Comparison of ENCODE assay signal across 8 cellular contexts in genomic region chr9:75866273-75866871, GRCh38. TPM values are rescaled to one million over a fixed set of nuclear protein-coding genes. Genes with fewer than 3 reads are reported as not detected.
DNase-seq lines count a peak whose midpoint lies in the region; ATAC-seq, FAIRE-seq and TF ChIP-seq lines count a peak whose summit lies in the region.

No MANE protein-coding gene starts in this region.

- H4K20me1 ChIP-seq in OCI-LY7 (ENCODE audit: insufficient read depth, low read length) (no peaks in the 10 kb centered on the region), GM12878 (ENCODE audit: control insufficient read depth, insufficient read depth) (no peaks in the 10 kb centered on the region), keratinocyte (ENCODE audit: control insufficient read depth, extremely low read depth, insufficient read depth, low read length) (no peaks in the 10 kb centered on the region)

- no peak overlapping the region for H3K4me2 ChIP-seq in OCI-LY7 (ENCODE audit: low read length)
- no peak overlapping the region for H3K4me2 ChIP-seq in GM12878 (ENCODE audit: control insufficient read depth, insufficient read depth)
- H3K4me2 ChIP-seq in keratinocyte (ENCODE audit: control insufficient read depth, extremely low read depth, insufficient read depth, low read depth, low read length) = no peak overlapping the region

- no peaks in the 10 kb centered on the region for H3K36me3 Mint-ChIP-seq in activated T-helper 2 cell treated with anti-CD3 and anti-CD28 coated beads, Interferon-gamma antibody, Interleukin-2, Interleukin-4, amounts not matched to agents 10 μg/mL and 5 μg/mL and 100 μg/mL, durations not matched to agents 14 hours and 24 hours and 36 hours (ENCODE audit: low read depth)

- peaks cover 5% of the 10 kb centered on the region for H3K27me3 Mint-ChIP-seq in activated T-helper 2 cell treated with anti-CD3 and anti-CD28 coated beads, Interferon-gamma antibody, Interleukin-2, Interleukin-4, amounts not matched to agents 10 μg/mL and 5 μg/mL and 100 μg/mL, durations not matched to agents 14 hours and 24 hours and 36 hours (ENCODE audit: low read depth)

- ATAC-seq in HG02870 (IDR thresholded peaks at IDR 0.05; ENCODE audit: unreplicated experiment) (peak; percentile 54), GM12878 (peak; percentile 76)

- no peaks in the 10 kb centered on the region for H3K9me2 ChIP-seq in OCI-LY7 (ENCODE audit: insufficient read depth, low read length)

- H3K27me3 ChIP-seq in GM12878 (replicated peaks in 1 of 2; ENCODE audit: control insufficient read depth in 2 of 2, insufficient read depth in 2 of 2, low read length in 1 of 2) (no peaks in the 10 kb centered on the region; a peak in 1 of 4 replicates), keratinocyte (ENCODE audit: control insufficient read depth, extremely low read depth, insufficient read depth, low read length) (no peaks in the 10 kb centered on the region)

- TF ChIP-seq EP300 in GM12878 (IDR thresholded peaks at IDR 0.05; ENCODE audit: borderline replicate concordance in 1 of 2, control insufficient read depth in 1 of 2, low read depth in 2 of 2, low read length in 2 of 2) = no peak

- peak; percentile 13 for DNase-seq in activated T-cell treated with anti-CD3 and anti-CD28 coated beads for 1 hour (ENCODE audit: low read depth)
- no peak for DNase-seq in activated T-cell treated with anti-CD3 and anti-CD28 coated beads, Interleukin-2, amount 50 U/mL, for 1 hour
- peak; percentile 61 for DNase-seq in OCI-LY7 (ENCODE audit: low spot score)
- DNase-seq in GM12878 (ENCODE audit: low read depth, low spot score) = no peak
- no peak for DNase-seq in keratinocyte (ENCODE audit: low read depth, low spot score)
- peak; percentile 4 for DNase-seq in stimulated activated CD8-positive, alpha-beta memory T cell treated with anti-CD3 and anti-CD28 coated beads, Interleukin-4, amount 100 ng/mL, for 24 hours (ENCODE audit: low read depth)
- DNase-seq in activated T-helper 2 cell treated with anti-CD3 and anti-CD28 coated beads, Interferon-gamma antibody, Interleukin-2, Interleukin-4, amounts not matched to agents 10 μg/mL and 5 μg/mL and 100 μg/mL, durations not matched to agents 14 hours and 24 hours and 36 hours (ENCODE audit: low spot score) = no peak

- H2AFZ ChIP-seq in OCI-LY7 (ENCODE audit: low read length) (no peak overlapping the region), GM12878 (ENCODE audit: control insufficient read depth, low read depth, low read length) (no peak overlapping the region), keratinocyte (ENCODE audit: control insufficient read depth, low read length) (no peak overlapping the region)

- POLR2A ChIA-PET in OCI-LY7 (lab: Charles Lee) = interaction anchor here (0.7 kb wide), 2 partner anchors 8 to 605 kb away, joined by 3 read pairs; no protein-coding TSS in a partner anchor
- POLR2A ChIA-PET in GM12878 (lab: Charles Lee) = no interaction called here

- no peak overlapping the region for H3K27ac ChIP-seq in OCI-LY7 (ENCODE audit: low read depth, low read length, poor library complexity, severe bottlenecking)
- H3K27ac ChIP-seq in GM12878 (ENCODE audit: control insufficient read depth, insufficient read depth) = no peak overlapping the region
- H3K27ac ChIP-seq in keratinocyte (ENCODE audit: control insufficient read depth, insufficient read depth, low read length) = no peak overlapping the region

- 0% methylated on average over 2 of the region's 2 CpGs for WGBS in GM12878 (ENCODE audit: insufficient coverage, insufficient replicate concordance, low lambda C conversion rate, missing lambda C conversion rate)

- no peak for TF ChIP-seq POLR2A in GM12878 (IDR thresholded peaks at IDR 0.05; ENCODE audit: low read depth, low read length)

- no peak overlapping the region for H3K9ac ChIP-seq in GM12878 (ENCODE audit: control insufficient read depth, insufficient read depth, low read length)
- H3K9ac ChIP-seq in keratinocyte (ENCODE audit: control insufficient read depth, extremely low read depth, insufficient read depth, low read length) = no peak overlapping the region

- FAIRE-seq in GM12878 (lab: Jason Lieb, UNC) = no peak
- no peak for FAIRE-seq in keratinocyte (lab: Jason Lieb, UNC)

- H3K9me3 ChIP-seq in OCI-LY7 (ENCODE audit: low read length) (no peaks in the 10 kb centered on the region), GM12878 (replicated peaks; ENCODE audit: control insufficient read depth, insufficient read depth, low read length) (no peaks in the 10 kb centered on the region), keratinocyte (ENCODE audit: control insufficient read depth, low read depth, low read length) (no peaks in the 10 kb centered on the region)

- no peak overlapping the region for H3K27ac Mint-ChIP-seq in activated T-helper 2 cell treated with anti-CD3 and anti-CD28 coated beads, Interferon-gamma antibody, Interleukin-2, Interleukin-4, amounts not matched to agents 10 μg/mL and 5 μg/mL and 100 μg/mL, durations not matched to agents 14 hours and 24 hours and 36 hours

- no peaks in the 10 kb centered on the region for H3K9me3 Mint-ChIP-seq in activated T-helper 2 cell treated with anti-CD3 and anti-CD28 coated beads, Interferon-gamma antibody, Interleukin-2, Interleukin-4, amounts not matched to agents 10 μg/mL and 5 μg/mL and 100 μg/mL, durations not matched to agents 14 hours and 24 hours and 36 hours

- H3K79me2 ChIP-seq in OCI-LY7 (ENCODE audit: insufficient read depth, low read depth, low read length) (no peaks in the 10 kb centered on the region), GM12878 (ENCODE audit: control insufficient read depth, insufficient read depth, low read length) (no peaks in the 10 kb centered on the region), keratinocyte (ENCODE audit: control insufficient read depth, insufficient read depth, low read length) (no peaks in the 10 kb centered on the region)

- H3K4me1 ChIP-seq in OCI-LY7 (ENCODE audit: insufficient read depth, low read length, poor library complexity, severe bottlenecking) (no peaks in the 10 kb centered on the region), GM12878 (ENCODE audit: control insufficient read depth, insufficient read depth, low read length) (no peaks in the 10 kb centered on the region), keratinocyte (ENCODE audit: control insufficient read depth, extremely low read depth, insufficient read depth, low read length) (no peaks in the 10 kb centered on the region)

- dilution Hi-C loops in keratinocyte (cut with MboI; ENCODE audit: extremely low pct_ligation_motif_present, low sequenced_read_pairs) = no loop called here

- in situ Hi-C loops in GM12878 (cut with MboI) = no loop called here

- no peak overlapping the region for H3K4me3 ChIP-seq in OCI-LY7 (ENCODE audit: low read depth, low read length, poor library complexity, severe bottlenecking)
- no peak overlapping the region for H3K4me3 ChIP-seq in GM12878
- no peak overlapping the region for H3K4me3 ChIP-seq in keratinocyte (ENCODE audit: control insufficient read depth in 2 of 3, extremely low read depth in 1 of 3, insufficient read depth in 2 of 3, low read depth in 1 of 3, low read length in 3 of 3)

- intact Hi-C loops in OCI-LY7 (cut with micrococcal nuclease; ENCODE audit: unreplicated experiment) = no loop called here
- intact Hi-C loops in GM12878 (cut with micrococcal nuclease; ENCODE audit: unreplicated experiment) = loop anchor here (1.0 to 10.0 kb wide), 4 partner anchors 372 to 669 kb away; no protein-coding TSS in a partner anchor
- intact Hi-C loops in activated T-helper 2 cell treated with anti-CD3 and anti-CD28 coated beads, Interferon-gamma antibody, Interleukin-2, Interleukin-4, amounts not matched to agents 10 μg/mL and 5 μg/mL and 100 μg/mL, durations not matched to agents 14 hours and 24 hours and 36 hours (cut with micrococcal nuclease) = no loop called here

- SMC1A ChIA-PET in GM12878 (lab: Charles Lee; ENCODE audit: uncharacterized antibody, unreplicated experiment) = interaction anchor here (0.6 to 2.5 kb wide), 6 partner anchors 9 to 665 kb away, joined by 3 to 13 read pairs (median 4); no protein-coding TSS in a partner anchor

- H3K4me3 Mint-ChIP-seq in activated T-helper 2 cell treated with anti-CD3 and anti-CD28 coated beads, Interferon-gamma antibody, Interleukin-2, Interleukin-4, amounts not matched to agents 10 μg/mL and 5 μg/mL and 100 μg/mL, durations not matched to agents 14 hours and 24 hours and 36 hours (ENCODE audit: low read depth) = no peak overlapping the region

- no peaks in the 10 kb centered on the region for H3K9me1 ChIP-seq in keratinocyte (ENCODE audit: control insufficient read depth, extremely low read depth, insufficient read depth, low read length)

- H3K4me1 Mint-ChIP-seq in activated T-helper 2 cell treated with anti-CD3 and anti-CD28 coated beads, Interferon-gamma antibody, Interleukin-2, Interleukin-4, amounts not matched to agents 10 μg/mL and 5 μg/mL and 100 μg/mL, durations not matched to agents 14 hours and 24 hours and 36 hours (ENCODE audit: low read depth) = no peaks in the 10 kb centered on the region

- RAD21 ChIA-PET in GM12878 (lab: Charles Lee; ENCODE audit: unreplicated experiment) = interaction anchor here (0.7 to 1.3 kb wide), 8 partner anchors 11 to 1093 kb away, joined by 3 to 6 read pairs (median 4); no protein-coding TSS in a partner anchor

- TF ChIP-seq CTCF in OCI-LY7 (conservative IDR thresholded peaks at IDR 0.05; ENCODE audit: low read length) (peak; percentile 92), GM12878 (IDR thresholded peaks at IDR 0.05 in 2 of 3, conservative IDR thresholded peaks at IDR 0.05 in 1 of 3; ENCODE audit: control insufficient read depth in 2 of 3, extremely low read depth in 1 of 3, insufficient read depth in 1 of 3, low read depth in 3 of 3, low read length in 3 of 3) (peak; percentile 55 to 63 (median 58); a peak in 5 of 6 replicates), keratinocyte (optimal IDR thresholded peaks at IDR 0.05 in 1 of 3, IDR thresholded peaks at IDR 0.05 in 1 of 3, conservative IDR thresholded peaks at IDR 0.05 in 1 of 3; ENCODE audit: extremely low read depth in 1 of 3, insufficient read depth in 2 of 3, low read length in 3 of 3) (peak in 2 of 3 experiments; percentile 49 to 62)

- CTCF ChIA-PET in OCI-LY7 (lab: Charles Lee; ENCODE audit: unreplicated experiment) = no interaction called here
- CTCF ChIA-PET in GM12878 (lab: Yijun Ruan, JAX) = interaction anchor here (0.6 to 1.5 kb wide), 20 partner anchors 9 to 1093 kb away, joined by 3 to 8 read pairs (median 4); no protein-coding TSS in a partner anchor

- BruUV-seq in OCI-LY7 (replicated peaks; lab: Mats Ljungman, UMichigan) (no TSS peak), GM12878 (replicated peaks; lab: Mats Ljungman, UMichigan) (no TSS peak)

- H3K36me3 ChIP-seq in OCI-LY7 (ENCODE audit: insufficient read depth, low read length) (no peaks in the 10 kb centered on the region), GM12878 (ENCODE audit: control insufficient read depth in 2 of 2, insufficient read depth in 2 of 2, low read length in 1 of 2) (no peaks in the 10 kb centered on the region), keratinocyte (ENCODE audit: control insufficient read depth in 2 of 2, extremely low read depth in 1 of 2, insufficient read depth in 2 of 2, low read length in 2 of 2) (no peaks in the 10 kb centered on the region)

- peak; percentile 72 for TF ChIP-seq RAD21 in GM12878 (IDR thresholded peaks at IDR 0.05; ENCODE audit: insufficient read depth, low read depth, low read length)

RNA-seq across cellular contexts. Expression of gene PCSK5, which starts 24.1 kb away (rescaled TPM):
- not detected in 2 replicates for total RNA-seq in OCI-LY7 (2014; rRNA removed; shearing (Covaris generic))
- total RNA-seq in OCI-LY7 (2022) = 0.76 and 1.1 TPM in 2 replicates
- total RNA-seq in GM12878 (2013; cell fraction: nucleolus; rRNA removed) = not detected in 2 replicates
- 0.06 TPM in 1 of 2 replicates, not detected in the other for total RNA-seq in GM12878 (2014; rRNA removed)
- 0.04 TPM in 1 of 2 replicates, not detected in the other for total RNA-seq in GM12878 (2014; rRNA removed; fragmentation: Illumina TruSeq; extraction: Trizol)
- total RNA-seq in GM12878 (2021) = 0.11 and 0.13 TPM in 2 replicates
- not detected for polyA plus RNA-seq in GM12878 (2011; ENCODE audit: low read depth)
- polyA plus RNA-seq in GM12878 (2011; rRNA removed) = 0.04 TPM in 1 of 2 replicates, not detected in the other
- polyA plus RNA-seq in GM12878 (2011; cell fraction: cytosol; rRNA removed) = 0.02 TPM in 1 of 2 replicates, not detected in the other
- not detected in 2 replicates for polyA plus RNA-seq in GM12878 (2011; cell fraction: nucleus; rRNA removed)
- polyA plus RNA-seq in GM12878 (2012) = not detected in 2 replicates
- polyA plus RNA-seq in GM12878 (2014; fragmentation: Illumina TruSeq; extraction: Trizol) = 0.01 TPM in 1 of 2 replicates, not detected in the other
- under 1 TPM in 1 of 2 experiments, not detected in 1; 0.04 TPM for polyA plus RNA-seq in GM12878 (2014; fragmentation: Nextera tagmentation; extraction: Ambion mirVana)
- 0.04 TPM in 1 of 2 replicates, not detected in the other for polyA plus RNA-seq in GM12878 (2014; rRNA removed)
- polyA plus RNA-seq in GM12878 (2016; fragmentation: Nextera tagmentation; extraction: Ambion mirVana) = under 1 TPM in 1 of 2 experiments, not detected in 1; 0.12 TPM
- polyA minus RNA-seq in GM12878 (2011; rRNA and poly(A)+ RNA removed) = not detected in 2 replicates
- not detected in 2 replicates for polyA minus RNA-seq in GM12878 (2011; cell fraction: cytosol; rRNA and poly(A)+ RNA removed)
- polyA minus RNA-seq in GM12878 (2011; cell fraction: nucleus; rRNA and poly(A)+ RNA removed) = not detected in 2 replicates
- 1.5 to 2.4 TPM (median 1.9 TPM) in 3 replicates for polyA plus RNA-seq in keratinocyte
- polyA plus RNA-seq in keratinocyte (2011; ENCODE audit: low read depth) = 0.91 TPM
- polyA plus RNA-seq in keratinocyte (2011; cell fraction: cytosol; rRNA removed) = 0.53 and 0.84 TPM in 2 replicates
- 4.2 and 4.7 TPM in 2 replicates for polyA plus RNA-seq in keratinocyte (2011; cell fraction: nucleus; rRNA removed)
- polyA plus RNA-seq in keratinocyte (2012; ENCODE audit: low replicate concordance) = 1.3 and 2.1 TPM in 2 replicates
- 5.2 to 8.3 TPM (median 5.7 TPM) in 3 replicates for polyA minus RNA-seq in keratinocyte
- 1.7 TPM for polyA minus RNA-seq in keratinocyte (2011; cell fraction: cytosol; rRNA and poly(A)+ RNA removed)
- 9.2 and 12.7 TPM in 2 replicates for polyA minus RNA-seq in keratinocyte (2011; cell fraction: nucleus; rRNA and poly(A)+ RNA removed)
- 1.5 TPM in 2 replicates for total RNA-seq in activated T-helper 2 cell treated with anti-CD3 and anti-CD28 coated beads, Interferon-gamma antibody, Interleukin-2, Interleukin-4, amounts not matched to agents 10 μg/mL and 5 μg/mL and 100 μg/mL, durations not matched to agents 14 hours and 24 hours and 36 hours

Comparison
In these comparisons a context has a peak if more than half of its experiments do, and no peak if none do; other contexts are left out.
1. DNase-seq: peak in activated T-cell treated with anti-CD3 and anti-CD28 coated beads for 1 hour (single experiment), OCI-LY7 (single experiment) and stimulated activated CD8-positive, alpha-beta memory T cell treated with anti-CD3 and anti-CD28 coated beads, Interleukin-4, amount 100 ng/mL, for 24 hours (single experiment); none in activated T-cell treated with anti-CD3 and anti-CD28 coated beads, Interleukin-2, amount 50 U/mL, for 1 hour (single experiment), GM12878 (single experiment), keratinocyte (single experiment) and activated T-helper 2 cell treated with anti-CD3 and anti-CD28 coated beads, Interferon-gamma antibody, Interleukin-2, Interleukin-4, amounts not matched to agents 10 μg/mL and 5 μg/mL and 100 μg/mL, durations not matched to agents 14 hours and 24 hours and 36 hours (single experiment).
2. Peak in every context shown above with its lines, with median percentiles within 50 percentile points of each other: CTCF ChIP-seq.